In genomic region chr2:43178055-43178598, GRCh38 we compare ENCODE assay signal across 8 cellular contexts. TPM values are rescaled to one million over a fixed set of nuclear protein-coding genes. Genes with fewer than 3 reads are reported as not detected.
A peak's percentile ranks its signal among the peaks of the same experiment; 100 is the strongest.
DNase-seq lines count a peak whose midpoint lies in the region; ATAC-seq and TF ChIP-seq lines count a peak whose summit lies in the region.

No MANE protein-coding gene starts in this region.

- H3K9ac ChIP-seq in mesenchymal stem cell (ENCODE audit: low read length) = peak overlapping the region; percentile 78

- TF ChIP-seq POLR2A in tibial nerve (IDR thresholded peaks at IDR 0.05) = no peak

- peak overlapping the region in 1 of 2 experiments; percentile 58 for H3K14ac ChIP-seq in mesenchymal stem cell (ENCODE audit: low read length in 2 of 2)

- no peaks in the 10 kb centered on the region for H3K79me1 ChIP-seq in mesenchymal stem cell (replicated peaks; ENCODE audit: low read length, poor library complexity, severe bottlenecking)

- TF ChIP-seq EP300 in tibial nerve (IDR thresholded peaks at IDR 0.05) = no peak

- WGBS in mesenchymal stem cell = 56% methylated on average over 7 of the region's 7 CpGs
- 72 to 75% methylated on average over 7 of the region's 7 CpGs for WGBS in tibial nerve, 2 donors

- H2BK120ac ChIP-seq in mesenchymal stem cell (ENCODE audit: low read depth, low read length) = peak overlapping the region; percentile 92

- H4K8ac ChIP-seq in mesenchymal stem cell (ENCODE audit: low read length) = peak overlapping the region; percentile 98

- no peaks in the 10 kb centered on the region for H3K27me3 ChIP-seq in mesenchymal stem cell (ENCODE audit: control insufficient read depth in 1 of 2, insufficient read depth in 1 of 2, low read length in 2 of 2)
- H3K27me3 ChIP-seq in tibial nerve = no peaks in the 10 kb centered on the region

- peaks cover 81% of the 10 kb centered on the region for H3K4me1 Mint-ChIP-seq in activated T-cell treated with anti-CD3 and anti-CD28 coated beads, Interleukin-2, amount 50 U/mL, for 72 hours (ENCODE audit: low read depth)
- H3K4me1 Mint-ChIP-seq in brain = peaks cover 24% of the 10 kb centered on the region

- H3K36me3 Mint-ChIP-seq in activated T-cell treated with anti-CD3 and anti-CD28 coated beads, Interleukin-2, amount 50 U/mL, for 72 hours (ENCODE audit: insufficient read depth in 2 of 2) = peaks cover 3 to 4% of the 10 kb centered on the region in 2 donors
- H3K36me3 Mint-ChIP-seq in brain = peaks cover 13% of the 10 kb centered on the region

- H3K4me3 ChIP-seq in mesenchymal stem cell (ENCODE audit: insufficient read depth in 1 of 2, low read depth in 1 of 2, low read length in 2 of 2) (no peak overlapping the region), tibial nerve (no peak overlapping the region)

- H3K4me1 ChIP-seq in mesenchymal stem cell (ENCODE audit: control insufficient read depth, insufficient read depth, low read depth, low read length) (peaks cover 18% of the 10 kb centered on the region), tibial nerve (peaks cover 0 to 36% (median 16%) of the 10 kb centered on the region in 4 donors)

- peak overlapping the region; percentile 99 to 100 for H2BK12ac ChIP-seq in mesenchymal stem cell (ENCODE audit: low read length in 2 of 2)

- ATAC-seq in activated T-cell treated with anti-CD3 and anti-CD28 coated beads, Interleukin-2, amount 50 U/mL, for 72 hours (replicated peaks in 1 of 2) = no peak
- ATAC-seq in HG03175 (IDR thresholded peaks at IDR 0.05; ENCODE audit: unreplicated experiment) = no peak

- H3K9me3 ChIP-seq in mesenchymal stem cell (ENCODE audit: control insufficient read depth, low read length) (peaks cover 24% of the 10 kb centered on the region), tibial nerve (peaks cover 0 to 27% (median 3%) of the 10 kb centered on the region in 4 donors)

- peak overlapping the region; percentile 86 to 98 for H3K4ac ChIP-seq in mesenchymal stem cell (ENCODE audit: low read depth in 1 of 2, low read length in 2 of 2)

- peak overlapping the region; percentile 8 for H2AFZ ChIP-seq in mesenchymal stem cell (ENCODE audit: low read depth, low read length)

- H3K4me3 Mint-ChIP-seq in activated T-cell treated with anti-CD3 and anti-CD28 coated beads, Interleukin-2, amount 50 U/mL, for 72 hours = peak overlapping the region; percentile 5 to 45
- no peak overlapping the region for H3K4me3 Mint-ChIP-seq in brain

- H3K27me3 Mint-ChIP-seq in activated T-cell treated with anti-CD3 and anti-CD28 coated beads, Interleukin-2, amount 50 U/mL, for 72 hours (ENCODE audit: low read depth) = no peaks in the 10 kb centered on the region
- peaks cover 4% of the 10 kb centered on the region for H3K27me3 Mint-ChIP-seq in brain

- H3K27ac Mint-ChIP-seq in activated T-cell treated with anti-CD3 and anti-CD28 coated beads, Interleukin-2, amount 50 U/mL, for 72 hours = peak overlapping the region; percentile 81
- H3K27ac Mint-ChIP-seq in brain = peak overlapping the region in 4 of 5 experiments; percentile 9 to 96 (median 94)

- H3K36me3 ChIP-seq in mesenchymal stem cell (ENCODE audit: control insufficient read depth in 1 of 2, insufficient read depth in 2 of 2, low read depth in 1 of 2, low read length in 2 of 2) = no peaks in the 10 kb centered on the region
- peaks cover 0 to 12% (median 0%) of the 10 kb centered on the region in 3 donors for H3K36me3 ChIP-seq in tibial nerve

- peak overlapping the region; percentile 96 for H2AK5ac ChIP-seq in mesenchymal stem cell (ENCODE audit: low read length, severe bottlenecking)

- no peak overlapping the region for H3K4me2 ChIP-seq in mesenchymal stem cell (ENCODE audit: low read length, poor library complexity, severe bottlenecking)

- peak overlapping the region; percentile 95 to 97 for H3K18ac ChIP-seq in mesenchymal stem cell (ENCODE audit: low read depth in 1 of 2, low read length in 2 of 2)

- H3K23ac ChIP-seq in mesenchymal stem cell (ENCODE audit: low read length in 2 of 2) = no peak overlapping the region

- H3K27ac ChIP-seq in mesenchymal stem cell (ENCODE audit: low read length, poor library complexity, severe bottlenecking) (peak overlapping the region; percentile 88), tibial nerve (peak overlapping the region; percentile 66 to 84 (median 78))

- peak overlapping the region; percentile 99 for H4K91ac ChIP-seq in mesenchymal stem cell (ENCODE audit: low read length)

- DNase-seq in activated T-cell treated with anti-CD3 and anti-CD28 coated beads, Interleukin-2, amount 50 U/mL, for 72 hours = no peak
- no peak for DNase-seq in activated T-cell treated with anti-CD3 and anti-CD28 coated beads, Interleukin-2, amount 50 U/mL, for 1 hour
- no peak for DNase-seq in mesenchymal stem cell
- DNase-seq in tibial nerve (ENCODE audit: low spot score in 2 of 2) = no peak
- no peak for DNase-seq in activated CD8-positive, alpha-beta memory T cell treated with anti-CD3 and anti-CD28 coated beads, Interleukin-2, amount 50 U/mL, for 4 hours
- no peak for DNase-seq in effector CD8-positive, alpha-beta T cell (lab: John Stamatoyannopoulos, UW)

- no peaks in the 10 kb centered on the region for H3K9me3 Mint-ChIP-seq in activated T-cell treated with anti-CD3 and anti-CD28 coated beads, Interleukin-2, amount 50 U/mL, for 72 hours
- peaks cover 14 to 31% (median 19%) of the 10 kb centered on the region in 5 experiments for H3K9me3 Mint-ChIP-seq in brain

- no peak for TF ChIP-seq CTCF in brain (conservative IDR thresholded peaks at IDR 0.05)
- TF ChIP-seq CTCF in tibial nerve (IDR thresholded peaks at IDR 0.05) = no peak

- H2BK5ac ChIP-seq in mesenchymal stem cell (ENCODE audit: low read depth, low read length, poor library complexity, severe bottlenecking) = peak overlapping the region; percentile 36

- H2BK15ac ChIP-seq in mesenchymal stem cell (ENCODE audit: low read depth, poor library complexity, severe bottlenecking) = peak overlapping the region; percentile 92

RNA-seq across cellular contexts. Expression of gene ZFP36L2, which starts 48.3 kb away (rescaled TPM):
- 10 to 100 TPM; 70.8 to 86.4 TPM for total RNA-seq in activated T-cell treated with anti-CD3 and anti-CD28 coated beads, Interleukin-2, amount 50 U/mL, for 72 hours
- polyA plus RNA-seq in brain (ENCODE audit: insufficient read depth, low read depth, low replicate concordance) = 16.1 TPM
- polyA plus RNA-seq in mesenchymal stem cell (2013, experiment 1 of 2) = 88.2 TPM
- polyA plus RNA-seq in mesenchymal stem cell (2013, experiment 2 of 2) = 85.9 TPM
- 100 to 1,000 TPM in 3 of 4 donors, 10 to 100 TPM in 1; 90.0 to 141 (median 116) TPM for total RNA-seq in tibial nerve

Comparison
In these comparisons a context has a peak if more than half of its experiments do, and no peak if none do; other contexts are left out.
1. H3K4me3 Mint-ChIP-seq: peak in activated T-cell treated with anti-CD3 and anti-CD28 coated beads, Interleukin-2, amount 50 U/mL, for 72 hours (2 of 2); none in brain (0 of 5).